ENCODE assay signal across 8 cellular contexts in the genomic region with DNA sequence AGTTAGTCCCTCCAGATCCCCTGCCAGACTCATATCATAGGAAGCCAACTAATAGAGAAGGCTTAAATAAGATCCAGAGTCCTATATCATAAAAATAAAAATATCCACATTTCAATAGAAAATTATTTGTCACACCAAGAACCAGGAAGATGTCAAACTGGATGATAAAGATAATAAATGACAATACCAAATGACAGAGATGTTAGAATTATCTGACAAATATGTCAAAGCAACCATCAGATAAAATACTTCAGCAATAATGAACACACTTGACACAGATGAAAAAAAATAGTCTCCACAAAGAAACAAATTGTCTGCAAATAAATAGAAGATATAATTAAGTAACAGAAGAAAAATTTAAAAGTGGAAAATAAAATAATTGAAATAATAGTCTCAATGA.
"Had no signal": no experiment of that assay in that cellular context is flagged by ENCODE, and none has a peak within 500 bp of the region (broad histone marks: within the 10 kb centered on the region; RNA-seq: fewer than 3 reads in every experiment).

No MANE protein-coding gene starts in this region.

- ATAC-seq: GM12878 had no signal

- FAIRE-seq: G401.6, GM12878, GM12891, GM12892, GM18507, GM19239 had no signal

- DNase-seq: GDM1, GF-D8 had no signal

- H3K4me3 ChIP-seq: GM12878 had no signal
